ENCODE assay signal across 10 cellular contexts in the genomic region with DNA sequence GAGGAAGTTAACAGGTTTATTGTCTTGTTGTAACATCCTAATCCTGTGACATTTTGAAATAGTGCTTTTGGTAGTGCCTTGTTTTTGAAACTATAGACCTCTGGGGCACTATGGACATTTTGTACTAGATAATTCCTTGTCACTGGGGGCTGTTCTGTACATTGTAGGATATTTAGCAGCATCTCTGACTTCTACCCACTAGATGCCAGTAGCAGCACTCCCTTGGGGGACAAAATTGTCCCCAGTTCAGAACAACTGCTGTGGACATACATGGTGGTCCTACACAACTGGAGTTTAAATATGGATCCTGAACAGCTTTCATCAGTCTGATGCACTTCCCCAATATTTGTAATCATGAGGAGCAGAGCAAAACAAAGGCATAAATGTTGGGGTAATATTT.
A peak's percentile ranks its signal among the peaks of the same experiment; 100 is the strongest.
DNase-seq lines count a peak whose midpoint lies in the region; TF ChIP-seq lines count a peak whose summit lies in the region.
"Had no signal": no experiment of that assay in that cellular context is flagged by ENCODE, and none has a peak within 500 bp of the region (broad histone marks: within the 10 kb centered on the region; RNA-seq: fewer than 3 reads in every experiment).

No MANE protein-coding gene starts in this region.

- H3F3A ChIP-seq in OCI-LY1 (ENCODE audit: insufficient read depth, low read length) = 0 out of 2 replicates have a peak, but pooled peaks cover 5% of the 10 kb centered on the region

- H3K79me2 ChIP-seq in OCI-LY1 (ENCODE audit: insufficient read depth, low read length) = no peaks in the 10 kb centered on the region

- H3K4me1 Mint-ChIP-seq in endothelial cell (ENCODE audit: unreplicated experiment) = peaks cover 32% of the 10 kb centered on the region
- H3K4me1 Mint-ChIP-seq in neural crest cell = peaks cover 50% of the 10 kb centered on the region
- peaks cover 7% of the 10 kb centered on the region for H3K4me1 Mint-ChIP-seq in activated CD4-positive, alpha-beta T cell treated with anti-CD3 and anti-CD28 coated beads, Interleukin-2, amount 10 ng/mL, durations not matched to agents 7 days and 5 days

- no peak for DNase-seq in endothelial cell (ENCODE audit: low spot score)
- no peak for DNase-seq in neural crest cell (ENCODE audit: low read depth, low spot score)
- no peak for DNase-seq in T-helper 2 cell
- no peak for DNase-seq in activated CD4-positive, alpha-beta T cell treated with anti-CD3 and anti-CD28 coated beads, Interleukin-2, amount 10 ng/mL, durations not matched to agents 7 days and 5 days
- no peak for DNase-seq in NCI-H1436 treated with DMSO at 0.1 percent for 48 hours (lab: John Stamatoyannopoulos, UW)
- DNase-seq in MG63 = no peak
- DNase-seq: GF-D8 had no signal

- POLR2A ChIA-PET in activated CD4-positive, alpha-beta T cell treated with anti-CD3 and anti-CD28 coated beads, Interleukin-2, amount 10 ng/mL, durations not matched to agents 7 days and 5 days (lab: Charles Lee) = no interaction called here

- no peaks in the 10 kb centered on the region for H4K20me1 ChIP-seq in OCI-LY1 (ENCODE audit: insufficient read depth, low read length)

- H3K36me3 Mint-ChIP-seq in endothelial cell (ENCODE audit: low read depth, unreplicated experiment) = no peaks in the 10 kb centered on the region
- no peaks in the 10 kb centered on the region for H3K36me3 Mint-ChIP-seq in neural crest cell (ENCODE audit: low read depth)
- no peaks in the 10 kb centered on the region for H3K36me3 Mint-ChIP-seq in activated CD4-positive, alpha-beta T cell treated with anti-CD3 and anti-CD28 coated beads, Interleukin-2, amount 10 ng/mL, durations not matched to agents 7 days and 5 days (ENCODE audit: low read depth)

- no peak overlapping the region for H3K27ac ChIP-seq in OCI-LY1 (ENCODE audit: low read depth, low read length, poor library complexity, severe bottlenecking)
- H3K27ac ChIP-seq: ascending aorta had no signal

- no peak overlapping the region for H3K9ac ChIP-seq in OCI-LY1 (ENCODE audit: low read length)

- TF ChIP-seq CTCF in GM12875 (IDR thresholded peaks at IDR 0.05; ENCODE audit: borderline replicate concordance, insufficient read depth, low read depth, low read length) = peak; percentile 22; the same call in 1 of the 2 replicates
- TF ChIP-seq CTCF in OCI-LY1 (IDR thresholded peaks at IDR 0.05; ENCODE audit: low read length) = peak; percentile 57
- no peak for TF ChIP-seq CTCF in endothelial cell (IDR thresholded peaks at IDR 0.05; ENCODE audit: unreplicated experiment)
- TF ChIP-seq CTCF in neural crest cell (conservative IDR thresholded peaks at IDR 0.05) = peak; percentile 34

- CTCF ChIA-PET in activated CD4-positive, alpha-beta T cell treated with anti-CD3 and anti-CD28 coated beads, Interleukin-2, amount 10 ng/mL, durations not matched to agents 7 days and 5 days (lab: Charles Lee) = no interaction called here

- no peaks in the 10 kb centered on the region for H3K9me2 ChIP-seq in OCI-LY1 (ENCODE audit: low read depth, low read length)

- H3K36me3 ChIP-seq in OCI-LY1 (ENCODE audit: insufficient read depth, low read length) (no peaks in the 10 kb centered on the region), MG63 (no peaks in the 10 kb centered on the region)
- H3K36me3 ChIP-seq: ascending aorta had no signal

- H2AFZ ChIP-seq in OCI-LY1 (ENCODE audit: low read length) = no peak overlapping the region

- H3K27ac Mint-ChIP-seq in endothelial cell (ENCODE audit: unreplicated experiment) (peak overlapping the region; percentile 24), neural crest cell (ENCODE audit: unreplicated experiment) (no peak overlapping the region)
- H3K27ac Mint-ChIP-seq in activated CD4-positive, alpha-beta T cell treated with anti-CD3 and anti-CD28 coated beads, Interleukin-2, amount 10 ng/mL, durations not matched to agents 7 days and 5 days = no peak overlapping the region

- no peak overlapping the region for H3K4me2 ChIP-seq in OCI-LY1 (ENCODE audit: low read length)

- H3K27me3 ChIP-seq in OCI-LY1 (ENCODE audit: insufficient read depth, low read length) = no peaks in the 10 kb centered on the region
- H3K27me3 ChIP-seq in MG63 = no peaks in the 10 kb centered on the region
- H3K27me3 ChIP-seq: ascending aorta had no signal

- H3K27me3 Mint-ChIP-seq in endothelial cell (ENCODE audit: unreplicated experiment) (no peaks in the 10 kb centered on the region), neural crest cell (ENCODE audit: low read depth) (no peaks in the 10 kb centered on the region)
- H3K27me3 Mint-ChIP-seq in activated CD4-positive, alpha-beta T cell treated with anti-CD3 and anti-CD28 coated beads, Interleukin-2, amount 10 ng/mL, durations not matched to agents 7 days and 5 days = no peaks in the 10 kb centered on the region

- H3K9me3 ChIP-seq in OCI-LY1 (ENCODE audit: low read length) (no peaks in the 10 kb centered on the region), MG63 (no peaks in the 10 kb centered on the region)
- H3K9me3 ChIP-seq: ascending aorta had no signal

- peaks cover 52% of the 10 kb centered on the region for H3K4me1 ChIP-seq in OCI-LY1 (ENCODE audit: insufficient read depth, low read length, severe bottlenecking)

- H3K4me3 ChIP-seq in GM12875 (ENCODE audit: low read depth, low read length) = no peak overlapping the region
- no peak overlapping the region for H3K4me3 ChIP-seq in OCI-LY1 (ENCODE audit: low read depth, low read length, poor library complexity, severe bottlenecking)
- H3K4me3 ChIP-seq in MG63 = no peak overlapping the region
- H3K4me3 ChIP-seq: ascending aorta had no signal

- H3K4me3 Mint-ChIP-seq in endothelial cell (ENCODE audit: unreplicated experiment) (no peak overlapping the region), neural crest cell (no peak overlapping the region)
- no peak overlapping the region for H3K4me3 Mint-ChIP-seq in activated CD4-positive, alpha-beta T cell treated with anti-CD3 and anti-CD28 coated beads, Interleukin-2, amount 10 ng/mL, durations not matched to agents 7 days and 5 days

- H3K9me3 Mint-ChIP-seq in endothelial cell (ENCODE audit: unreplicated experiment) = no peaks in the 10 kb centered on the region
- no peaks in the 10 kb centered on the region for H3K9me3 Mint-ChIP-seq in neural crest cell
- H3K9me3 Mint-ChIP-seq in activated CD4-positive, alpha-beta T cell treated with anti-CD3 and anti-CD28 coated beads, Interleukin-2, amount 10 ng/mL, durations not matched to agents 7 days and 5 days = no peaks in the 10 kb centered on the region
